24 cellular contexts compared by ENCODE assay signal in the genomic region with DNA sequence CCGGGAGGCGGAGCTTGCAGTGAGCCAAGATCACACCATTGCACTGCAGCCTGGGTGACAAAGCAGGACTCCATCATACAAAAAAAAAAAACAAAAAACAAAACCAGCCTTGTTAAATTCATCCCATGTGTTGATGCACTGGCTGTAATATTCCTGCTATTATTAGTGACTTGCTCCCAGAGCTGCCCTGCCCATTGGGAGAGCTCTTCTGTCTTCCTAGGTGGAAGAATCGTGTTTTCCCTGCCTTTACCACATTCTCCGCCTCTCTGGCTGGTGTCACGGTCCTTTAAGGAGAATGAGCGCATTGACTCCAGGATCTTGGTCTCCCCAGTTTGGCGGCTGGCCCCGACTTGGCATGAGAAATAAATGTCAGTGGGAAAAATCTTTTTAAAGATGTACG. TPM values are rescaled to one million over a fixed set of nuclear protein-coding genes. Genes with fewer than 3 reads are reported as not detected.
A peak's percentile ranks its signal among the peaks of the same experiment; 100 is the strongest.
DNase-seq lines count a peak whose midpoint lies in the region; ATAC-seq and TF ChIP-seq lines count a peak whose summit lies in the region.
"Had no signal": no experiment of that assay in that cellular context is flagged by ENCODE, and none has a peak within 500 bp of the region (broad histone marks: within the 10 kb centered on the region; RNA-seq: fewer than 3 reads in every experiment).

No MANE protein-coding gene starts in this region.

- CTCF ChIA-PET in IMR-90 (lab: Yijun Ruan, JAX) = no interaction called here

- peak overlapping the region; percentile 86 for H3K4me3 Mint-ChIP-seq in T-helper 2 cell treated with Interferon-gamma antibody and Interleukin-4, amounts not matched to agents 5 μg/mL and 100 μg/mL, for 36 hours
- no peak overlapping the region for H3K4me3 Mint-ChIP-seq in stimulated activated naive B cell treated with anti-CD40 and anti-IgM and Interleukin-4, amounts not matched to agents 10 μg/mL and 1 μg/mL and 100 μg/mL, for 72 hours

- peak overlapping the region; percentile 10; the same call in 2 of the 3 replicates for H2BK15ac ChIP-seq in IMR-90 (ENCODE audit: low read depth, low read length)

- H3K4me3 ChIP-seq in IMR-90 (ENCODE audit: insufficient read depth, low read depth, low read length) = no peak overlapping the region
- H3K4me3 ChIP-seq in BE2C (ENCODE audit: low read depth, low read length) = no peak overlapping the region
- H3K4me3 ChIP-seq: left ventricle myocardium inferior, skin epidermis, upper lobe of left lung had no signal

- no peak overlapping the region for H3K23ac ChIP-seq in IMR-90 (ENCODE audit: low read depth, low read length)

- peak overlapping the region in 1 of 2 experiments; percentile 9; a peak in 1 of 4 replicates for H4K8ac ChIP-seq in IMR-90 (ENCODE audit: low read depth in 2 of 2, low read length in 2 of 2)

- H3K9me1 ChIP-seq in IMR-90 (ENCODE audit: insufficient read depth, low read length) = peaks cover 24% of the 10 kb centered on the region

- peaks cover 59% of the 10 kb centered on the region for H3K4me1 Mint-ChIP-seq in T-helper 2 cell treated with Interferon-gamma antibody and Interleukin-4, amounts not matched to agents 5 μg/mL and 100 μg/mL, for 36 hours (ENCODE audit: low read depth)
- peaks cover 51 to 91% of the 10 kb centered on the region in 2 donors for H3K4me1 Mint-ChIP-seq in stimulated activated naive B cell treated with anti-CD40 and anti-IgM and Interleukin-4, amounts not matched to agents 10 μg/mL and 1 μg/mL and 100 μg/mL, for 72 hours

- no peak for DNase-seq in T-helper 2 cell treated with Interferon-gamma antibody and Interleukin-4, amounts not matched to agents 5 μg/mL and 100 μg/mL, for 36 hours (ENCODE audit: low spot score)
- DNase-seq in T-helper 2 cell = no peak
- DNase-seq in IMR-90 = no peak
- peak; percentile 62 for DNase-seq in fibroblast of gingiva (ENCODE audit: low read depth)
- DNase-seq in stimulated activated naive B cell treated with anti-CD40 and anti-IgM and Interleukin-4, amounts not matched to agents 10 μg/mL and 1 μg/mL and 100 μg/mL, for 72 hours = no peak
- no peak for DNase-seq in COLO829 (ENCODE audit: low spot score)
- no peak for DNase-seq in BE2C
- DNase-seq: 8988T; activated CD4-positive, alpha-beta T cell treated with anti-CD3 and anti-CD28 coated beads, Interleukin-2, amount 10 ng/mL, durations not matched to agents 24 days and 14 days; activated CD8-positive, alpha-beta memory T cell treated with anti-CD3 and anti-CD28 coated beads, Interleukin-2, amount 50 U/mL, for 4 hours; activated effector memory CD4-positive, alpha-beta T cell treated with anti-CD3 and anti-CD28 coated beads, Interleukin-2, amount 50 U/mL, for 16 hours; aorta; effector memory CD4-positive, alpha-beta T cell; GDM1; head of caudate nucleus; left ventricle myocardium inferior; NCI-H187; NCI-H226; NCI-H774; stimulated activated naive CD8-positive, alpha-beta T cell treated with anti-CD3 and anti-CD28 coated beads, Interleukin-15, Interleukin-2, amounts not matched to agents 100 U/mL and 50 U/mL, for 24 hours; upper lobe of left lung had no signal

- in situ Hi-C loops in IMR-90 (cut with MboI; ENCODE audit: low sequenced_read_pairs) = loop anchor here (5.0 kb wide), 2 partner anchors 103 to 393 kb away; a partner anchor contains a TSS

- intact Hi-C loops in IMR-90 (cut with micrococcal nuclease) = no loop called here

- peaks cover 0 to 21% of the 10 kb centered on the region in 2 experiments; a peak in 2 of 4 replicates for H3K79me1 ChIP-seq in IMR-90 (ENCODE audit: low read depth in 1 of 2, low read length in 2 of 2)

- no peak for TF ChIP-seq POLR2A in IMR-90 (IDR thresholded peaks at IDR 0.05; ENCODE audit: low read depth, low read length)

- H3K14ac ChIP-seq in IMR-90 (replicated peaks; ENCODE audit: low read depth, low read length) = no peak overlapping the region

- no peak for TF ChIP-seq RAD21 in IMR-90 (IDR thresholded peaks at IDR 0.05; ENCODE audit: low read length)

- TF ChIP-seq CTCF in IMR-90 (conservative IDR thresholded peaks at IDR 0.05; ENCODE audit: low read depth, low read length) (no peak), BE2C (IDR thresholded peaks at IDR 0.05; ENCODE audit: low read depth, low read length) (no peak)

- no peak overlapping the region; the same call in 1 of the 2 replicates for H3K4ac ChIP-seq in IMR-90 (ENCODE audit: low read depth, low read length)

- H3K36me3 Mint-ChIP-seq in T-helper 2 cell treated with Interferon-gamma antibody and Interleukin-4, amounts not matched to agents 5 μg/mL and 100 μg/mL, for 36 hours (ENCODE audit: low read depth) = peaks cover 4% of the 10 kb centered on the region
- peaks cover 12% of the 10 kb centered on the region in 2 donors for H3K36me3 Mint-ChIP-seq in stimulated activated naive B cell treated with anti-CD40 and anti-IgM and Interleukin-4, amounts not matched to agents 10 μg/mL and 1 μg/mL and 100 μg/mL, for 72 hours

- H3K27me3 ChIP-seq in IMR-90 (ENCODE audit: control insufficient read depth, insufficient read depth, low read length) (no peaks in the 10 kb centered on the region), BE2C (no peaks in the 10 kb centered on the region)
- H3K27me3 ChIP-seq: upper lobe of left lung had no signal

- peak overlapping the region; percentile 65; the same call in 1 of the 2 replicates for H2BK20ac ChIP-seq in IMR-90 (ENCODE audit: low read depth, low read length)

- H2AFZ ChIP-seq in IMR-90 (replicated peaks; ENCODE audit: low read length, poor library complexity) = no peak overlapping the region

- WGBS in IMR-90 (ENCODE audit: extremely low coverage in 2 of 2, insufficient read length in 1 of 2), 2 experiments = no CpG with 5 or more reads among the region's 9 CpGs

- POLR2A ChIA-PET in IMR-90 (lab: Charles Lee; ENCODE audit: unreplicated experiment) = no interaction called here

- H2BK5ac ChIP-seq in IMR-90 (ENCODE audit: low read depth, low read length, poor library complexity, severe bottlenecking) = no peak overlapping the region

- peak overlapping the region; percentile 28; the same call in 1 of the 2 replicates for H3K27ac ChIP-seq in IMR-90 (ENCODE audit: insufficient read depth, low read length)
- H3K27ac ChIP-seq: left ventricle myocardium inferior, upper lobe of left lung had no signal

- no peak overlapping the region for H2AK9ac ChIP-seq in IMR-90 (replicated peaks; ENCODE audit: low read depth, low read length, poor library complexity)

- H3K27ac Mint-ChIP-seq in T-helper 2 cell treated with Interferon-gamma antibody and Interleukin-4, amounts not matched to agents 5 μg/mL and 100 μg/mL, for 36 hours = no peak overlapping the region
- peak overlapping the region; percentile 32 for H3K27ac Mint-ChIP-seq in stimulated activated naive B cell treated with anti-CD40 and anti-IgM and Interleukin-4, amounts not matched to agents 10 μg/mL and 1 μg/mL and 100 μg/mL, for 72 hours
- H3K27ac Mint-ChIP-seq: CD14-positive monocyte had no signal

- H3K4me1 ChIP-seq in IMR-90 (ENCODE audit: control insufficient read depth, insufficient read depth, low read length) = peaks cover 48% of the 10 kb centered on the region
- no peaks in the 10 kb centered on the region for H3K4me1 ChIP-seq in BE2C

- no peaks in the 10 kb centered on the region for H3K36me3 ChIP-seq in IMR-90 (ENCODE audit: control insufficient read depth, insufficient read depth, low read length)
- H3K36me3 ChIP-seq in BE2C = no peaks in the 10 kb centered on the region
- H3K36me3 ChIP-seq: left ventricle myocardium inferior, upper lobe of left lung had no signal

- H4K91ac ChIP-seq in IMR-90 (ENCODE audit: insufficient read depth, low read depth, low read length) = peak overlapping the region; percentile 77; the same call in 1 of the 2 replicates

- no peak overlapping the region for H3K56ac ChIP-seq in IMR-90 (ENCODE audit: extremely low read depth, insufficient read depth, low read length)

- no peaks in the 10 kb centered on the region for H4K20me1 ChIP-seq in IMR-90 (ENCODE audit: insufficient read depth, low read length)

- H2BK120ac ChIP-seq in IMR-90 (ENCODE audit: low read depth, low read length) = peak overlapping the region; percentile 90; the same call in 1 of the 2 replicates

- peak overlapping the region; percentile 2; the same call in 1 of the 2 replicates for H3K18ac ChIP-seq in IMR-90 (ENCODE audit: low read depth, low read length)

- H3K9me3 ChIP-seq in IMR-90 (ENCODE audit: control insufficient read depth, insufficient read depth, low read length) = no peaks in the 10 kb centered on the region
- H3K9me3 ChIP-seq in BE2C = no peaks in the 10 kb centered on the region
- H3K9me3 ChIP-seq: left ventricle myocardium inferior, upper lobe of left lung had no signal

- BruUV-seq in IMR-90 (replicated peaks; lab: Mats Ljungman, UMichigan) = no TSS peak

- dilution Hi-C loops in IMR-90 (cut with HindIII; ENCODE audit: low sequenced_read_pairs, unreplicated experiment) = no loop called here

- H3K9me3 Mint-ChIP-seq in T-helper 2 cell treated with Interferon-gamma antibody and Interleukin-4, amounts not matched to agents 5 μg/mL and 100 μg/mL, for 36 hours = no peaks in the 10 kb centered on the region
- no peaks in the 10 kb centered on the region for H3K9me3 Mint-ChIP-seq in stimulated activated naive B cell treated with anti-CD40 and anti-IgM and Interleukin-4, amounts not matched to agents 10 μg/mL and 1 μg/mL and 100 μg/mL, for 72 hours
- H3K9me3 Mint-ChIP-seq: activated CD4-positive, alpha-beta T cell treated with anti-CD3 and anti-CD28 coated beads, Interleukin-2, amount 10 ng/mL, durations not matched to agents 24 days and 14 days had no signal

- H3K4me2 ChIP-seq in IMR-90 (ENCODE audit: low read depth, low read length) = no peak overlapping the region

- H4K5ac ChIP-seq in IMR-90 (ENCODE audit: low read depth, low read length) = peak overlapping the region; percentile 4; the same call in 1 of the 2 replicates

- ATAC-seq in IMR-90 (ENCODE audit: low read depth) (no peak), HG03432 (IDR thresholded peaks at IDR 0.05; ENCODE audit: unreplicated experiment) (no peak)
- no peak for ATAC-seq in stimulated activated naive B cell treated with anti-CD40 and anti-IgM and Interleukin-4, amounts not matched to agents 10 μg/mL and 1 μg/mL and 100 μg/mL, for 72 hours (replicated peaks)
- ATAC-seq: stimulated activated naive CD8-positive, alpha-beta T cell treated with anti-CD3 and anti-CD28 coated beads, Interleukin-15, Interleukin-2, amounts not matched to agents 100 U/mL and 50 U/mL, for 24 hours had no signal

- H3K9ac ChIP-seq in IMR-90 (ENCODE audit: low read depth, low read length) = no peak overlapping the region

- peak overlapping the region; percentile 97; the same call in 1 of the 2 replicates for H2AK5ac ChIP-seq in IMR-90 (ENCODE audit: low read depth, low read length)

- H3K27me3 Mint-ChIP-seq in T-helper 2 cell treated with Interferon-gamma antibody and Interleukin-4, amounts not matched to agents 5 μg/mL and 100 μg/mL, for 36 hours (ENCODE audit: low read depth) = no peaks in the 10 kb centered on the region
- H3K27me3 Mint-ChIP-seq in stimulated activated naive B cell treated with anti-CD40 and anti-IgM and Interleukin-4, amounts not matched to agents 10 μg/mL and 1 μg/mL and 100 μg/mL, for 72 hours = no peaks in the 10 kb centered on the region

RNA-seq across cellular contexts. Expression of a gene that starts 15.3 kb away (rescaled TPM):
- total RNA-seq in IMR-90 (2012; rRNA removed) = 3.2 and 5.8 TPM in 2 replicates
- polyA plus RNA-seq in IMR-90 (2012; rRNA removed) = 4.0 and 5.6 TPM in 2 replicates
- 1.7 and 3.8 TPM in 2 replicates for polyA plus RNA-seq in IMR-90 (2012; cell fraction: cytosol; rRNA removed)
- polyA plus RNA-seq in IMR-90 (2012; cell fraction: nucleus; rRNA removed; ENCODE audit: low replicate concordance) = 1.4 and 3.8 TPM in 2 replicates
- 4.9 TPM for polyA plus RNA-seq in BE2C (2012; ENCODE audit: insufficient read depth, insufficient read length, low read depth)
